ENCODE assay signal across 9 cellular contexts in the genomic region with DNA sequence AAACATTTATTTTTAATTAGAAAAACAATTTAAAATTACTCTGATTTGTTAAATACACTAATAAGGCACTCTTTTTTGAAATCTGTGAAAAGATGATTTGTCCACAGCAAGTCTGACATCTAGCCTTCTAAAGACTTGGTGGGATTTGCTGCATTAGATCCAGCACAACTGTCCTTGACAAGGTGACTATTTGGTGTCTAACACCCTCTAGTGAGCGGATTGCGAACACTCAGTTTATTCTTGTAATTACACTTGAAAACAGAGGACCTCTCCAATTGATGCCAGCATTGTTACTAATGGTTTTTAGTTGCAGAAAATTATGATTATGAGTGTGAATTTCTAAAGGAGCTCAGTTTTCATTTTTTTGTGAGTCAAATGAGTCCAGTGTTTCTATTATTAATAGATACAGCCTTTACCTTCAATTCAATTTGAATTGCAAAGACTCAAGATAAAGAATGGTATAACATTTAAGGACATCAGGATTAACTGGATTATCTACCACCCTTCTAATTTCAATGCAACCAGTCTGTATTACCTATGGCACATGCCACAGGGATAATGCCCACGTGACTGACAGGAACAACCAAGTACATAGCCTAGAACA. TPM values are rescaled to one million over a fixed set of nuclear protein-coding genes. Genes with fewer than 3 reads are reported as not detected.
DNase-seq lines count a peak whose midpoint lies in the region; ATAC-seq lines count a peak whose summit lies in the region.
"Had no signal": no experiment of that assay in that cellular context is flagged by ENCODE, and none has a peak within 500 bp of the region (broad histone marks: within the 10 kb centered on the region; RNA-seq: fewer than 3 reads in every experiment).

No MANE protein-coding gene starts in this region.

- H3K9me3 Mint-ChIP-seq in activated T-helper 1 cell treated with anti-CD3 and anti-CD28 coated beads, Interleukin-12 subunit alpha, Interleukin-12 subunit beta, Interleukin-2, Interleukin-4 antibody, amounts not matched to agents 30 ng/mL and 10 ng/mL and 1 ng/mL, durations not matched to agents 14 hours and 24 hours and 36 hours = no peaks in the 10 kb centered on the region

- H3K4me1 ChIP-seq in aorta (ENCODE audit: control insufficient read depth in 1 of 2, insufficient read depth in 2 of 2, low read length in 2 of 2) = no peaks in the 10 kb centered on the region

- no peak overlapping the region for H3K27ac Mint-ChIP-seq in activated T-helper 1 cell treated with anti-CD3 and anti-CD28 coated beads, Interleukin-12 subunit alpha, Interleukin-12 subunit beta, Interleukin-2, Interleukin-4 antibody, amounts not matched to agents 30 ng/mL and 10 ng/mL and 1 ng/mL, durations not matched to agents 14 hours and 24 hours and 36 hours

- DNase-seq in GM04503 (ENCODE audit: low read depth) = peak; percentile 15
- DNase-seq in HuH-7 (ENCODE audit: low spot score) = peak; percentile 44
- peak; percentile 59 for DNase-seq in NOMO-1 treated with DMSO at 0.1 percent for 48 hours (lab: John Stamatoyannopoulos, UW; ENCODE audit: unreplicated experiment)
- DNase-seq in cerebellar cortex (ENCODE audit: low spot score) = peak; percentile 89
- no peak for DNase-seq in left lobe of liver (ENCODE audit: low spot score)
- no peak for DNase-seq in aorta
- no peak for DNase-seq in activated T-helper 1 cell treated with anti-CD3 and anti-CD28 coated beads, Interleukin-12 subunit alpha, Interleukin-12 subunit beta, Interleukin-2, Interleukin-4 antibody, amounts not matched to agents 30 ng/mL and 10 ng/mL and 1 ng/mL, durations not matched to agents 14 hours and 24 hours and 36 hours (ENCODE audit: low spot score)

- ATAC-seq in GM21529 (IDR thresholded peaks at IDR 0.05; ENCODE audit: unreplicated experiment) = peak; percentile 86
- peak; percentile 92 for ATAC-seq in left lobe of liver
- peak; percentile 60 for ATAC-seq in aorta (ENCODE audit: low FRiP score)

- H3K36me3 Mint-ChIP-seq in activated T-helper 1 cell treated with anti-CD3 and anti-CD28 coated beads, Interleukin-12 subunit alpha, Interleukin-12 subunit beta, Interleukin-2, Interleukin-4 antibody, amounts not matched to agents 30 ng/mL and 10 ng/mL and 1 ng/mL, durations not matched to agents 14 hours and 24 hours and 36 hours (ENCODE audit: low read depth) = no peaks in the 10 kb centered on the region

- WGBS in aorta, 2 donors = 20 to 21% methylated on average over 3 of the region's 3 CpGs

- no peak overlapping the region for H3K4me3 Mint-ChIP-seq in activated T-helper 1 cell treated with anti-CD3 and anti-CD28 coated beads, Interleukin-12 subunit alpha, Interleukin-12 subunit beta, Interleukin-2, Interleukin-4 antibody, amounts not matched to agents 30 ng/mL and 10 ng/mL and 1 ng/mL, durations not matched to agents 14 hours and 24 hours and 36 hours

- H3K36me3 ChIP-seq in aorta (ENCODE audit: control insufficient read depth in 1 of 2, insufficient read depth in 2 of 2, low read length in 1 of 2) = no peaks in the 10 kb centered on the region

- intact Hi-C loops in aorta (cut with DNase I) = loop anchor here (5.0 kb wide), 3 partner anchors 561 to 986 kb away; no protein-coding TSS in a partner anchor
- intact Hi-C loops in activated T-helper 1 cell treated with anti-CD3 and anti-CD28 coated beads, Interleukin-12 subunit alpha, Interleukin-12 subunit beta, Interleukin-2, Interleukin-4 antibody, amounts not matched to agents 30 ng/mL and 10 ng/mL and 1 ng/mL, durations not matched to agents 14 hours and 24 hours and 36 hours (cut with micrococcal nuclease) = no loop called here

- no peaks in the 10 kb centered on the region for H3K27me3 Mint-ChIP-seq in activated T-helper 1 cell treated with anti-CD3 and anti-CD28 coated beads, Interleukin-12 subunit alpha, Interleukin-12 subunit beta, Interleukin-2, Interleukin-4 antibody, amounts not matched to agents 30 ng/mL and 10 ng/mL and 1 ng/mL, durations not matched to agents 14 hours and 24 hours and 36 hours (ENCODE audit: insufficient read depth)

- H3K27ac ChIP-seq in aorta (ENCODE audit: low read depth in 1 of 2, low read length in 2 of 2) = no peak overlapping the region

- H3K4me1 Mint-ChIP-seq in activated T-helper 1 cell treated with anti-CD3 and anti-CD28 coated beads, Interleukin-12 subunit alpha, Interleukin-12 subunit beta, Interleukin-2, Interleukin-4 antibody, amounts not matched to agents 30 ng/mL and 10 ng/mL and 1 ng/mL, durations not matched to agents 14 hours and 24 hours and 36 hours (ENCODE audit: low read depth) = no peaks in the 10 kb centered on the region

- no peaks in the 10 kb centered on the region for H3K27me3 ChIP-seq in aorta (ENCODE audit: control insufficient read depth in 1 of 2, insufficient read depth in 2 of 2, low read length in 1 of 2)

- no peak overlapping the region for H3K4me3 ChIP-seq in aorta (ENCODE audit: low read length in 2 of 2)

- no peaks in the 10 kb centered on the region for H3K9me3 ChIP-seq in aorta (ENCODE audit: control insufficient read depth, low read length)

RNA-seq across cellular contexts. Expression of a gene that starts 29.7 kb away (rescaled TPM):
- total RNA-seq in left lobe of liver = not detected
- not detected for total RNA-seq in aorta
- polyA plus RNA-seq in aorta = 1 to 10 TPM in 1 of 2 donors, under 1 TPM in 1; 0.69 to 1.3 TPM
- not detected in 2 replicates for total RNA-seq in activated T-helper 1 cell treated with anti-CD3 and anti-CD28 coated beads, Interleukin-12 subunit alpha, Interleukin-12 subunit beta, Interleukin-2, Interleukin-4 antibody, amounts not matched to agents 30 ng/mL and 10 ng/mL and 1 ng/mL, durations not matched to agents 14 hours and 24 hours and 36 hours
- total RNA-seq: dermis microvascular lymphatic vessel endothelial cell had no signal

Comparison
In these comparisons a context has a peak if more than half of its experiments do, and no peak if none do; other contexts are left out.
1. DNase-seq: peak in GM04503 (single experiment), HuH-7 (single experiment), NOMO-1 treated with DMSO at 0.1 percent for 48 hours (single experiment) and cerebellar cortex (single experiment); none in left lobe of liver (single experiment), aorta (0 of 2) and activated T-helper 1 cell treated with anti-CD3 and anti-CD28 coated beads, Interleukin-12 subunit alpha, Interleukin-12 subunit beta, Interleukin-2, Interleukin-4 antibody, amounts not matched to agents 30 ng/mL and 10 ng/mL and 1 ng/mL, durations not matched to agents 14 hours and 24 hours and 36 hours (single experiment).
2. Peak in every context shown above with its lines, with median percentiles within 50 percentile points of each other: ATAC-seq.